In the genomic region with DNA sequence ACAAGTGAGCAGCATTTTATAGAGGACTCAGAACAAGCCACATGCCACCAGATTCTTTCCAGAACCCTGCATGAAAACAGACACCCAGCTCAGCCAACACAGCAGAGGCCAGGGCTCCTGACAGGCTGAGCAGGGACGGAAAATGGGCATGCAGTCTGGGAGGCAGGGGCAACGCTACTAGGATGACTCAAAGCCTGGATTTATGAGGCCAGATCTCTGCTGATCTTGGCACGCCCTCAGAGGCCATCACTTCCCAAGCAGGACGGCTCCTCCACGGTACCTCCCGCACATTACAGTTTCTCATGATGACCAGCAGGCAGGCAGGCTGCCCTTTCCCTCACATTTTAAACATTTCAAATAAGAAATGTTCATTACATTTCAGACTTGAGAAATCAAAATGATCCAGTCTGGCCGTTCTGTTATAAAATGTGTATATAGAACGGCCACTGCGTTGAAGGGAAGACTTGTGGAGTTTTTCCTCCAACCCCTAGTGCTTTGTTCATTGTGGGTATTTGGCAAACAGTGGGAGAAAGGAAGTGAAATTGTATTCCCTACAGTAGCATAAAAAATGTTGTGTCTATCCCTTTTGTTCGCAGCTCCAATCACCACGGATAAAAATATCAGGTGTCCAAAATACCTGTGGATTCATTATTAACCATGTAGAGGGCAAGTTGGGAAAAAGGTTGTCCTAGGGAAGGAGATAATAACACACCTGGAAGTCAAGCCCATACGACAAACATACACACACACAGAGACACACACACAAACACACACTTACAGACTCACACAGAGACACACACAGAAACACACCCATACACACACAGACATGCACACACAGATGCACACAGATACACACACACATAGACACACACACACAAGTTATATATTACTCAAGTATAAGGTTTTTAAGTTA, we compare ENCODE assay signal across 12 cellular contexts.
DNase-seq lines count a peak whose midpoint lies in the region; ATAC-seq and TF ChIP-seq lines count a peak whose summit lies in the region.
"Had no signal": no experiment of that assay in that cellular context is flagged by ENCODE, and none has a peak within 500 bp of the region (broad histone marks: within the 10 kb centered on the region; RNA-seq: fewer than 3 reads in every experiment).

No MANE protein-coding gene starts in this region.

- no peak overlapping the region for H3K56ac ChIP-seq in IMR-90 (ENCODE audit: extremely low read depth, insufficient read depth, low read length)

- H2BK5ac ChIP-seq in IMR-90 (ENCODE audit: low read depth, low read length, poor library complexity, severe bottlenecking) = peak overlapping the region; percentile 47

- no peak overlapping the region for H3K27ac Mint-ChIP-seq in progenitor cell of endocrine pancreas
- H3K27ac Mint-ChIP-seq in stimulated activated effector memory CD8-positive, alpha-beta T cell treated with anti-CD3 and anti-CD28 coated beads, Interleukin-12 subunit alpha, Interleukin-12 subunit beta, amount 100 ng/mL, for 72 hours = no peak overlapping the region
- H3K27ac Mint-ChIP-seq: mesothelial cell of epicardium had no signal

- H3K4me1 ChIP-seq in IMR-90 (ENCODE audit: control insufficient read depth, insufficient read depth, low read length) (no peaks in the 10 kb centered on the region), testis (peaks cover 3% of the 10 kb centered on the region)
- H3K4me1 ChIP-seq: foreskin keratinocyte had no signal

- H3K4me1 Mint-ChIP-seq in progenitor cell of endocrine pancreas (ENCODE audit: low read depth) = peaks cover 7% of the 10 kb centered on the region
- H3K4me1 Mint-ChIP-seq in stimulated activated effector memory CD8-positive, alpha-beta T cell treated with anti-CD3 and anti-CD28 coated beads, Interleukin-12 subunit alpha, Interleukin-12 subunit beta, amount 100 ng/mL, for 72 hours = no peaks in the 10 kb centered on the region

- no peaks in the 10 kb centered on the region for H3K9me3 Mint-ChIP-seq in progenitor cell of endocrine pancreas (ENCODE audit: low read depth)
- H3K9me3 Mint-ChIP-seq in stimulated activated effector memory CD8-positive, alpha-beta T cell treated with anti-CD3 and anti-CD28 coated beads, Interleukin-12 subunit alpha, Interleukin-12 subunit beta, amount 100 ng/mL, for 72 hours = no peaks in the 10 kb centered on the region

- no peak overlapping the region for H3K23ac ChIP-seq in IMR-90 (ENCODE audit: low read depth, low read length)

- CTCF ChIA-PET in IMR-90 (lab: Yijun Ruan, JAX) = no interaction called here

- no peaks in the 10 kb centered on the region for H3K36me3 Mint-ChIP-seq in progenitor cell of endocrine pancreas (ENCODE audit: insufficient read depth)
- H3K36me3 Mint-ChIP-seq in stimulated activated effector memory CD8-positive, alpha-beta T cell treated with anti-CD3 and anti-CD28 coated beads, Interleukin-12 subunit alpha, Interleukin-12 subunit beta, amount 100 ng/mL, for 72 hours = no peaks in the 10 kb centered on the region
- H3K36me3 Mint-ChIP-seq: mesothelial cell of epicardium had no signal

- H3K27ac ChIP-seq in IMR-90 (ENCODE audit: insufficient read depth, low read length) (no peak overlapping the region), testis (peak overlapping the region in 1 of 2 donors; percentile 18)
- H3K27ac ChIP-seq: foreskin keratinocyte, skin epidermis had no signal

- H3K4me2 ChIP-seq in IMR-90 (ENCODE audit: low read depth, low read length) = no peak overlapping the region

- in situ Hi-C loops in IMR-90 (cut with MboI; ENCODE audit: low sequenced_read_pairs) = no loop called here

- TF ChIP-seq CTCF in IMR-90 (conservative IDR thresholded peaks at IDR 0.05; ENCODE audit: low read depth, low read length) = no peak
- no peak for TF ChIP-seq CTCF in testis (IDR thresholded peaks at IDR 0.05)
- no peak for TF ChIP-seq CTCF in progenitor cell of endocrine pancreas (IDR thresholded peaks at IDR 0.05; ENCODE audit: unreplicated experiment)

- H2BK20ac ChIP-seq in IMR-90 (ENCODE audit: low read depth, low read length) = no peak overlapping the region

- ATAC-seq in IMR-90 (ENCODE audit: low read depth) (no peak), HG03571 (IDR thresholded peaks at IDR 0.05; ENCODE audit: unreplicated experiment) (no peak)
- ATAC-seq in stimulated activated effector memory CD8-positive, alpha-beta T cell treated with anti-CD3 and anti-CD28 coated beads, Interleukin-12 subunit alpha, Interleukin-12 subunit beta, amount 100 ng/mL, for 72 hours = no peak
- ATAC-seq: foreskin keratinocyte had no signal

- H2AK5ac ChIP-seq in IMR-90 (ENCODE audit: low read depth, low read length) = no peak overlapping the region

- DNase-seq in IMR-90 (no peak), cerebellar cortex (ENCODE audit: low spot score) (peak; percentile 84), iPS-NIHi7 (ENCODE audit: extremely low spot score) (peak; percentile 28), testis (peak; percentile 70), progenitor cell of endocrine pancreas (ENCODE audit: low spot score, unreplicated experiment) (no peak)
- no peak for DNase-seq in stimulated activated naive CD4-positive, alpha-beta T cell (lab: John Stamatoyannopoulos, UW)
- no peak for DNase-seq in stimulated activated effector memory CD8-positive, alpha-beta T cell treated with anti-CD3 and anti-CD28 coated beads, Interleukin-12 subunit alpha, Interleukin-12 subunit beta, amount 100 ng/mL, for 72 hours (ENCODE audit: low spot score in 2 of 2)
- DNase-seq: foreskin keratinocyte, NCI-H2171 treated with DMSO at 0.1 percent for 48 hours had no signal

- H3K79me1 ChIP-seq in IMR-90 (ENCODE audit: low read depth in 1 of 2, low read length in 2 of 2) = no peaks in the 10 kb centered on the region

- dilution Hi-C loops in IMR-90 (cut with HindIII; ENCODE audit: low sequenced_read_pairs, unreplicated experiment) = no loop called here

- H3K9ac ChIP-seq in IMR-90 (ENCODE audit: low read depth, low read length) = no peak overlapping the region

- H3K36me3 ChIP-seq in IMR-90 (ENCODE audit: control insufficient read depth, insufficient read depth, low read length) = no peaks in the 10 kb centered on the region
- no peaks in the 10 kb centered on the region for H3K36me3 ChIP-seq in testis (ENCODE audit: low read depth, missing control alignments)

- H3K9me3 ChIP-seq in IMR-90 (ENCODE audit: control insufficient read depth, insufficient read depth, low read length) (no peaks in the 10 kb centered on the region), testis (no peaks in the 10 kb centered on the region)

- no TSS peak for BruUV-seq in IMR-90 (replicated peaks; lab: Mats Ljungman, UMichigan)

- no peaks in the 10 kb centered on the region for H4K20me1 ChIP-seq in IMR-90 (ENCODE audit: insufficient read depth, low read length)

- H3K4ac ChIP-seq in IMR-90 (ENCODE audit: low read depth, low read length) = no peak overlapping the region

- 30% methylated on average over 2 of the region's 12 CpGs; no CpG with 5 or more reads in 1 of the 2 experiments for WGBS in IMR-90 (ENCODE audit: extremely low coverage in 2 of 2, insufficient read length in 1 of 2), 2 experiments
- WGBS in testis, 2 donors = 32 to 36% methylated on average over 12 of the region's 12 CpGs

- no peak overlapping the region for H4K8ac ChIP-seq in IMR-90 (ENCODE audit: low read depth in 2 of 2, low read length in 2 of 2)

- H3K27me3 ChIP-seq in IMR-90 (ENCODE audit: control insufficient read depth, insufficient read depth, low read length) (no peaks in the 10 kb centered on the region), testis (no peaks in the 10 kb centered on the region)
- H3K27me3 ChIP-seq: foreskin keratinocyte had no signal

- no peak overlapping the region for H4K91ac ChIP-seq in IMR-90 (ENCODE audit: insufficient read depth, low read depth, low read length)

- TF ChIP-seq RAD21 in IMR-90 (IDR thresholded peaks at IDR 0.05; ENCODE audit: low read length) = no peak

- H3K4me3 ChIP-seq in IMR-90 (ENCODE audit: insufficient read depth, low read depth, low read length) (no peak overlapping the region), testis (no peak overlapping the region)
- H3K4me3 ChIP-seq: skin epidermis had no signal

- no peaks in the 10 kb centered on the region for H3K9me1 ChIP-seq in IMR-90 (ENCODE audit: insufficient read depth, low read length)

- POLR2A ChIA-PET in IMR-90 (lab: Charles Lee; ENCODE audit: unreplicated experiment) = no interaction called here

- H3K27me3 Mint-ChIP-seq in progenitor cell of endocrine pancreas = peaks cover 7% of the 10 kb centered on the region

- no peak overlapping the region for H3K18ac ChIP-seq in IMR-90 (ENCODE audit: low read depth, low read length)

- no peak for TF ChIP-seq POLR2A in IMR-90 (IDR thresholded peaks at IDR 0.05; ENCODE audit: low read depth, low read length)
- TF ChIP-seq POLR2A in testis (IDR thresholded peaks at IDR 0.05) = no peak

- intact Hi-C loops in IMR-90 (cut with micrococcal nuclease) (no loop called here), testis (cut with DNase I; ENCODE audit: low total_unique reads) (no loop called here)

- no peak overlapping the region for H3K14ac ChIP-seq in IMR-90 (replicated peaks; ENCODE audit: low read depth, low read length)

- H2BK15ac ChIP-seq in IMR-90 (ENCODE audit: low read depth, low read length) = no peak overlapping the region

- no peak overlapping the region for H2BK120ac ChIP-seq in IMR-90 (ENCODE audit: low read depth, low read length)

- H4K5ac ChIP-seq in IMR-90 (ENCODE audit: low read depth, low read length) = no peak overlapping the region

- no peak overlapping the region for H2AK9ac ChIP-seq in IMR-90 (replicated peaks; ENCODE audit: low read depth, low read length, poor library complexity)

- H2AFZ ChIP-seq in IMR-90 (replicated peaks; ENCODE audit: low read length, poor library complexity) = no peak overlapping the region

- H3K4me3 Mint-ChIP-seq in progenitor cell of endocrine pancreas (ENCODE audit: low read depth) = no peak overlapping the region
- H3K4me3 Mint-ChIP-seq in stimulated activated effector memory CD8-positive, alpha-beta T cell treated with anti-CD3 and anti-CD28 coated beads, Interleukin-12 subunit alpha, Interleukin-12 subunit beta, amount 100 ng/mL, for 72 hours = no peak overlapping the region
- H3K4me3 Mint-ChIP-seq: mesothelial cell of epicardium had no signal

TF ChIP-seq in IMR-90, 13 proteins besides CTCF, POLR2A, EP300 and RAD21:
- TF ChIP-seq FOS (IDR thresholded peaks at IDR 0.05; ENCODE audit: low read depth, low read length) = no peak
- no peak for TF ChIP-seq BHLHE40 (IDR thresholded peaks at IDR 0.05; ENCODE audit: low read depth, low read length)
- no peak for TF ChIP-seq CHD1 (IDR thresholded peaks at IDR 0.05; ENCODE audit: low read depth, low read length)

Comparison
In these comparisons a context has a peak if more than half of its experiments do, and no peak if none do; other contexts are left out.
1. DNase-seq: peak in cerebellar cortex (single experiment), iPS-NIHi7 (single experiment) and testis (single experiment); none in IMR-90 (single experiment), stimulated activated naive CD4-positive, alpha-beta T cell (0 of 6), progenitor cell of endocrine pancreas (single experiment) and stimulated activated effector memory CD8-positive, alpha-beta T cell treated with anti-CD3 and anti-CD28 coated beads, Interleukin-12 subunit alpha, Interleukin-12 subunit beta, amount 100 ng/mL, for 72 hours (0 of 2).